In the genomic region with DNA sequence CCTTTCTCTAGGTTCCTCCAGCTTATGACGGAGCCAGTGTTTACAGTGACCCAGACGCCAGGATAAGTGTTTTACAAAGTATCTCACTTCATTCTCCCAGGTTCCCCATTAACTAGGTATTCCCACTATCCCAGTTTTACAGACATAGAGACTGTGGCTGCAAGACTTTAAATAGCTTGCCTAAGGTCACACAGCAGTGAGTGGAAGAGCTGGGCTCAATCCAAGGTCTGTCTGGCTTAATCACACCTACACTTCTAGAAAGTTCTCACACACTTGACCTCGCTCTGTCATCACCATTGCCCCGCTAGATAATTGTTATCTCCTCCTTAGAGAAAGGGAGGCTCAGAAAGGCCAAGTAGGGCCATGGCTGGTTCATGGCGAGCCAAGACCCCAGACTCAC, we compare ENCODE assay signal across 25 cellular contexts.
"Had no signal": no experiment of that assay in that cellular context is flagged by ENCODE, and none has a peak within 500 bp of the region (broad histone marks: within the 10 kb centered on the region; RNA-seq: fewer than 3 reads in every experiment).

No MANE protein-coding gene starts in this region.

- H3K9me3 Mint-ChIP-seq: activated T-helper 1 cell treated with anti-CD3 and anti-CD28 coated beads, Interleukin-12 subunit alpha, Interleukin-12 subunit beta, Interleukin-2, Interleukin-4 antibody, amounts not matched to agents 30 ng/mL and 10 ng/mL and 1 ng/mL, durations not matched to agents 14 hours and 24 hours and 36 hours; mesothelial cell of epicardium; natural killer cell treated with Interleukin-12 subunit alpha and Interleukin-12 subunit beta and Interleukin-15 and Interleukin-18, amount 100 ng/mL, for 72 hours had no signal

- H3K36me3 ChIP-seq: WERI-Rb-1 had no signal

- ATAC-seq: body of pancreas; esophagus mucosa; left colon; natural killer cell treated with Interleukin-12 subunit alpha and Interleukin-12 subunit beta and Interleukin-15 and Interleukin-18, amount 100 ng/mL, for 72 hours had no signal

- H3K27ac ChIP-seq: body of pancreas, skin epidermis, stomach, upper lobe of left lung, WERI-Rb-1 had no signal

- H3K4me3 ChIP-seq: body of pancreas, lung, skin epidermis, stomach, upper lobe of left lung had no signal

- H3K4me3 Mint-ChIP-seq: activated naive CD8-positive, alpha-beta T cell; activated T-helper 1 cell treated with anti-CD3 and anti-CD28 coated beads, Interleukin-12 subunit alpha, Interleukin-12 subunit beta, Interleukin-2, Interleukin-4 antibody, amounts not matched to agents 30 ng/mL and 10 ng/mL and 1 ng/mL, durations not matched to agents 14 hours and 24 hours and 36 hours; mesothelial cell of epicardium; natural killer cell treated with Interleukin-12 subunit alpha and Interleukin-12 subunit beta and Interleukin-15 and Interleukin-18, amount 100 ng/mL, for 72 hours had no signal

- H3K36me3 Mint-ChIP-seq: activated naive CD8-positive, alpha-beta T cell; natural killer cell treated with Interleukin-12 subunit alpha and Interleukin-12 subunit beta and Interleukin-15 and Interleukin-18, amount 100 ng/mL, for 72 hours had no signal

- H3K4me1 ChIP-seq: body of pancreas, upper lobe of left lung had no signal

- DNase-seq: activated CD4-positive, alpha-beta T cell treated with anti-CD3 and anti-CD28 coated beads for 1 hour; activated CD4-positive, alpha-beta T cell treated with anti-CD3 and anti-CD28 coated beads, Interleukin-2, amount 50 U/mL, for 4 hours; activated gamma-delta T cell treated with Interleukin-2 at 50 U/mL for 16 hours; activated T-cell treated with anti-CD3 and anti-CD28 coated beads for 4 hours; amniotic stem cell; body of pancreas; central memory CD4-positive, alpha-beta T cell; cortex of kidney; effector CD4-positive, alpha-beta T cell; left colon; posterior cingulate gyrus; stimulated activated CD4-positive, alpha-beta T cell treated with anti-CD3 and anti-CD28 coated beads, Interleukin-15, amount 100 ng/mL, for 24 hours; stimulated activated CD4-positive, alpha-beta T cell treated with anti-CD3 and anti-CD28 coated beads, Interleukin-4, amount 100 ng/mL, for 1 hour; stomach; SW 1271; T-helper 2 cell; upper lobe of left lung; WERI-Rb-1 had no signal

- H3K27ac Mint-ChIP-seq: activated naive CD8-positive, alpha-beta T cell; activated T-helper 1 cell treated with anti-CD3 and anti-CD28 coated beads, Interleukin-12 subunit alpha, Interleukin-12 subunit beta, Interleukin-2, Interleukin-4 antibody, amounts not matched to agents 30 ng/mL and 10 ng/mL and 1 ng/mL, durations not matched to agents 14 hours and 24 hours and 36 hours; mesothelial cell of epicardium; natural killer cell treated with Interleukin-12 subunit alpha and Interleukin-12 subunit beta and Interleukin-15 and Interleukin-18, amount 100 ng/mL, for 72 hours had no signal

- H3K27me3 ChIP-seq: body of pancreas, stomach, upper lobe of left lung had no signal

- H3K9me3 ChIP-seq: body of pancreas, stomach, upper lobe of left lung had no signal
